ENCODE assay signal across 24 cellular contexts in genomic region chr1:230256896-230257295, GRCh38.
"Had no signal": no experiment of that assay in that cellular context is flagged by ENCODE, and none has a peak within 500 bp of the region (broad histone marks: within the 10 kb centered on the region; RNA-seq: fewer than 3 reads in every experiment).

No MANE protein-coding gene starts in this region.

- H3K36me3 Mint-ChIP-seq: natural killer cell treated with Interleukin-12 subunit alpha and Interleukin-12 subunit beta and Interleukin-15 and Interleukin-18, amount 100 ng/mL, for 72 hours had no signal

- H3K4me3 Mint-ChIP-seq: effector memory CD8-positive, alpha-beta T cell; memory B cell; mesothelial cell of epicardium; naive B cell; natural killer cell treated with Interleukin-12 subunit alpha and Interleukin-12 subunit beta and Interleukin-15 and Interleukin-18, amount 100 ng/mL, for 72 hours; neural progenitor cell; stimulated activated effector memory CD8-positive, alpha-beta T cell treated with anti-CD3 and anti-CD28 coated beads, Interleukin-12 subunit alpha, Interleukin-12 subunit beta, amount 100 ng/mL, for 72 hours; type B pancreatic cell had no signal

- H3K4me1 ChIP-seq: parathyroid adenoma had no signal

- ATAC-seq: effector memory CD8-positive, alpha-beta T cell; left lobe of liver; mucosa of descending colon; natural killer cell treated with Interleukin-12 subunit alpha and Interleukin-12 subunit beta and Interleukin-15 and Interleukin-18, amount 100 ng/mL, for 72 hours; sciatic nerve; stimulated activated effector memory CD8-positive, alpha-beta T cell treated with anti-CD3 and anti-CD28 coated beads, Interleukin-12 subunit alpha, Interleukin-12 subunit beta, amount 100 ng/mL, for 72 hours; stimulated activated naive CD8-positive, alpha-beta T cell treated with anti-CD3 and anti-CD28 coated beads, Interleukin-15, Interleukin-2, amounts not matched to agents 100 U/mL and 50 U/mL, for 24 hours had no signal

- H3K9me3 Mint-ChIP-seq: effector memory CD8-positive, alpha-beta T cell; natural killer cell treated with Interleukin-12 subunit alpha and Interleukin-12 subunit beta and Interleukin-15 and Interleukin-18, amount 100 ng/mL, for 72 hours; stimulated activated effector memory CD8-positive, alpha-beta T cell treated with anti-CD3 and anti-CD28 coated beads, Interleukin-12 subunit alpha, Interleukin-12 subunit beta, amount 100 ng/mL, for 72 hours had no signal

- H3K4me1 Mint-ChIP-seq: mesothelial cell of epicardium, neural progenitor cell had no signal

- DNase-seq: cortex of kidney; effector memory CD8-positive, alpha-beta T cell; kidney; mucosa of descending colon; naive B cell; stimulated activated CD4-positive, alpha-beta T cell treated with anti-CD3 and anti-CD28 coated beads, Interleukin-12 subunit alpha, Interleukin-12 subunit beta, amount 100 ng/mL, for 4 hours; stimulated activated CD4-positive, alpha-beta T cell treated with anti-CD3 and anti-CD28 coated beads, Interleukin-1b, Interleukin-23, amount 100 ng/mL, for 48 hours; stimulated activated CD4-positive, alpha-beta T cell treated with anti-CD3 and anti-CD28 coated beads, Interleukin-4, amount 100 ng/mL, for 1 hour; stimulated activated naive CD8-positive, alpha-beta T cell treated with anti-CD3 and anti-CD28 coated beads, Interleukin-15, Interleukin-2, amounts not matched to agents 100 U/mL and 50 U/mL, for 24 hours; substantia nigra; testis had no signal

- H3K4me3 ChIP-seq: lung, mucosa of descending colon, neural progenitor cell, smooth muscle cell, testis, tibial artery had no signal

- H3K27ac Mint-ChIP-seq: effector memory CD8-positive, alpha-beta T cell; memory B cell; mesothelial cell of epicardium; natural killer cell treated with Interleukin-12 subunit alpha and Interleukin-12 subunit beta and Interleukin-15 and Interleukin-18, amount 100 ng/mL, for 72 hours; neural progenitor cell; progenitor cell of endocrine pancreas; stimulated activated effector memory CD8-positive, alpha-beta T cell treated with anti-CD3 and anti-CD28 coated beads, Interleukin-12 subunit alpha, Interleukin-12 subunit beta, amount 100 ng/mL, for 72 hours; type B pancreatic cell had no signal

- H3K27me3 ChIP-seq: neural progenitor cell, testis, tibial artery had no signal

- H3K27ac ChIP-seq: neural progenitor cell, parathyroid adenoma, testis had no signal

- H3K27me3 Mint-ChIP-seq: effector memory CD8-positive, alpha-beta T cell; memory B cell; naive B cell; natural killer cell treated with Interleukin-12 subunit alpha and Interleukin-12 subunit beta and Interleukin-15 and Interleukin-18, amount 100 ng/mL, for 72 hours; progenitor cell of endocrine pancreas; type B pancreatic cell had no signal

- H3K9me3 ChIP-seq: mucosa of descending colon, testis, tibial artery had no signal
